Comparison of ENCODE assay signal across 10 cellular contexts in genomic region chr5:100905259-100905914, GRCh38. TPM values are rescaled to one million over a fixed set of nuclear protein-coding genes. Genes with fewer than 3 reads are reported as not detected.
A peak's percentile ranks its signal among the peaks of the same experiment; 100 is the strongest.
DNase-seq lines count a peak whose midpoint lies in the region; ATAC-seq and TF ChIP-seq lines count a peak whose summit lies in the region.
"Had no signal": no experiment of that assay in that cellular context is flagged by ENCODE, and none has a peak within 500 bp of the region (broad histone marks: within the 10 kb centered on the region; RNA-seq: fewer than 3 reads in every experiment).

No MANE protein-coding gene starts in this region.

- TF ChIP-seq CTCF in KMS-11 (conservative IDR thresholded peaks at IDR 0.05; ENCODE audit: low read depth, low read length), result no peak
- TF ChIP-seq CTCF in natural killer cell (IDR thresholded peaks at IDR 0.05), result no peak

- DNase-seq in GF-D8 (lab: John Stamatoyannopoulos, UW), result peak; percentile 24
- peak; percentile 35 for DNase-seq in activated CD4-positive, alpha-beta memory T cell treated with anti-CD3 and anti-CD28 coated beads for 36 hours
- DNase-seq in natural killer cell, result no peak
- DNase-seq in activated CD4-positive, CD25-positive, alpha-beta regulatory T cell treated with anti-CD3 and anti-CD28 coated beads, Interleukin-2, amount 50 U/mL, for 72 hours, result no peak
- no peak for DNase-seq in nucleus accumbens (lab: John Stamatoyannopoulos, UW)
- DNase-seq in NCI-H2196 (lab: John Stamatoyannopoulos, UW; ENCODE audit: unreplicated experiment), result no peak
- DNase-seq: hippocampal formation, NCI-H2029 had no signal

- peak overlapping the region; percentile 96 for H3K27ac Mint-ChIP-seq in activated CD4-positive, alpha-beta memory T cell treated with anti-CD3 and anti-CD28 coated beads for 36 hours
- peak overlapping the region; percentile 99 to 100 for H3K27ac Mint-ChIP-seq in natural killer cell

- H3K27ac ChIP-seq in KMS-11, result peak overlapping the region; percentile 70

- no peaks in the 10 kb centered on the region for H3K27me3 ChIP-seq in KMS-11 (ENCODE audit: insufficient read depth, low read depth)

- POLR2A ChIA-PET in activated CD4-positive, alpha-beta memory T cell treated with anti-CD3 and anti-CD28 coated beads for 36 hours (lab: Charles Lee), result interaction anchor here (0.8 to 6.9 kb wide), 4 partner anchors 12 to 80 kb away, joined by 5 to 96 read pairs (median 61); no protein-coding TSS in a partner anchor

- peaks cover 17% of the 10 kb centered on the region for H3K36me3 Mint-ChIP-seq in activated CD4-positive, alpha-beta memory T cell treated with anti-CD3 and anti-CD28 coated beads for 36 hours
- no peaks in the 10 kb centered on the region for H3K36me3 Mint-ChIP-seq in natural killer cell

- H3K4me1 ChIP-seq in KMS-11 (ENCODE audit: low read depth, poor library complexity, severe bottlenecking), result peaks cover 27% of the 10 kb centered on the region

- H3K36me3 ChIP-seq in KMS-11 (ENCODE audit: insufficient read depth), result no peaks in the 10 kb centered on the region

- no peaks in the 10 kb centered on the region for H4K20me1 ChIP-seq in KMS-11 (ENCODE audit: insufficient read depth)

- ATAC-seq in natural killer cell, result no peak
- ATAC-seq: HCT116 had no signal

- peaks cover 22% of the 10 kb centered on the region for H3K79me2 ChIP-seq in KMS-11 (ENCODE audit: insufficient read depth, low read depth)

- H3K4me2 ChIP-seq in KMS-11, result peak overlapping the region; percentile 88

- H3K4me3 Mint-ChIP-seq in activated CD4-positive, alpha-beta memory T cell treated with anti-CD3 and anti-CD28 coated beads for 36 hours, result peak overlapping the region; percentile 92
- peak overlapping the region; percentile 96 for H3K4me3 Mint-ChIP-seq in natural killer cell

- H2AFZ ChIP-seq in KMS-11 (ENCODE audit: low read depth), result peak overlapping the region; percentile 71

- no peak overlapping the region for H3K4me3 ChIP-seq in KMS-11 (IDR thresholded peaks at IDR 0.05; ENCODE audit: insufficient read depth, low read depth, low read length)

- H3K9ac ChIP-seq in KMS-11, result peak overlapping the region; percentile 46

- peaks cover 24% of the 10 kb centered on the region for H3K4me1 Mint-ChIP-seq in activated CD4-positive, alpha-beta memory T cell treated with anti-CD3 and anti-CD28 coated beads for 36 hours (ENCODE audit: low read depth)
- peaks cover 47 to 48% of the 10 kb centered on the region in 2 donors for H3K4me1 Mint-ChIP-seq in natural killer cell

- H3K9me3 Mint-ChIP-seq in activated CD4-positive, alpha-beta memory T cell treated with anti-CD3 and anti-CD28 coated beads for 36 hours, result no peaks in the 10 kb centered on the region
- no peaks in the 10 kb centered on the region for H3K9me3 Mint-ChIP-seq in natural killer cell

- CTCF ChIA-PET in activated CD4-positive, alpha-beta memory T cell treated with anti-CD3 and anti-CD28 coated beads for 36 hours (lab: Charles Lee), result interaction anchor here (0.6 kb wide), 1 partner anchor 15 kb away, joined by 3 read pairs; no protein-coding TSS in a partner anchor

- no peaks in the 10 kb centered on the region for H3K27me3 Mint-ChIP-seq in activated CD4-positive, alpha-beta memory T cell treated with anti-CD3 and anti-CD28 coated beads for 36 hours
- no peaks in the 10 kb centered on the region for H3K27me3 Mint-ChIP-seq in natural killer cell (ENCODE audit: low read depth in 2 of 2)

- intact Hi-C loops in activated CD4-positive, alpha-beta memory T cell treated with anti-CD3 and anti-CD28 coated beads for 36 hours (cut with micrococcal nuclease), result no loop called here
- intact Hi-C loops in natural killer cell (cut with micrococcal nuclease), result loop anchor here (10.0 kb wide), 3 partner anchors 171 to 1871 kb away; no protein-coding TSS in a partner anchor

RNA-seq across cellular contexts. Expression of gene ST8SIA4, which starts 2.3 kb away (rescaled TPM):
- total RNA-seq in activated CD4-positive, alpha-beta memory T cell treated with anti-CD3 and anti-CD28 coated beads for 36 hours, result 10 to 100 TPM; 32.8 to 35.1 TPM
- total RNA-seq in natural killer cell, result 10 to 100 TPM; 36.3 to 63.1 (median 59.9) TPM

Comparison
In these comparisons a context has a peak if more than half of its experiments do, and no peak if none do; other contexts are left out.
1. DNase-seq: peak in GF-D8 (single experiment) and activated CD4-positive, alpha-beta memory T cell treated with anti-CD3 and anti-CD28 coated beads for 36 hours (single experiment); none in natural killer cell (single experiment), activated CD4-positive, CD25-positive, alpha-beta regulatory T cell treated with anti-CD3 and anti-CD28 coated beads, Interleukin-2, amount 50 U/mL, for 72 hours (single experiment), nucleus accumbens (0 of 56) and NCI-H2196 (single experiment).